In genomic region chr2:75192496-75192895, GRCh38 we compare ENCODE assay signal across 25 cellular contexts. TPM values are rescaled to one million over a fixed set of nuclear protein-coding genes. Genes with fewer than 3 reads are reported as not detected.
"Had no signal": no experiment of that assay in that cellular context is flagged by ENCODE, and none has a peak within 500 bp of the region (broad histone marks: within the 10 kb centered on the region; RNA-seq: fewer than 3 reads in every experiment).

No MANE protein-coding gene starts in this region.

- H3K4me1 ChIP-seq: pancreas, prostate gland, right lobe of liver, stomach, thyroid gland, transverse colon, upper lobe of left lung, uterus had no signal

- H3K9me3 ChIP-seq: neutrophil, pancreas, prostate gland, right lobe of liver, sigmoid colon, stomach, thoracic aorta, thyroid gland, transverse colon, upper lobe of left lung, uterus had no signal

- DNase-seq: naive B cell; naive thymus-derived CD8-positive, alpha-beta T cell; nephron progenitor cell; pancreas; right cardiac atrium; right lobe of liver; sigmoid colon; small intestine; stimulated activated CD4-positive, alpha-beta T cell treated with anti-CD3 and anti-CD28 coated beads, Interleukin-15, amount 100 ng/mL, for 24 hours; stimulated activated CD4-positive, alpha-beta T cell treated with anti-CD3 and anti-CD28 coated beads, Interleukin-2, amount 100 ng/mL, for 24 hours; stimulated activated CD4-positive, alpha-beta T cell treated with anti-CD3 and anti-CD28 coated beads, Interleukin-2, amount 100 ng/mL, for 48 hours; stimulated activated CD4-positive, alpha-beta T cell treated with anti-CD3 and anti-CD28 coated beads, Interleukin-4, amount 100 ng/mL, for 24 hours; stimulated activated naive B cell treated with anti-CD40 and anti-IgM and Interleukin-4, amounts not matched to agents 10 μg/mL and 1 μg/mL and 100 μg/mL, for 72 hours; stimulated activated naive CD4-positive, alpha-beta T cell treated with Interleukin-2 at 50 U/mL for 16 hours; stomach; thyroid gland; transverse colon; upper lobe of left lung; uterus had no signal

- H3K36me3 ChIP-seq: neutrophil, pancreas, prostate gland, right lobe of liver, sigmoid colon, stomach, thoracic aorta, thyroid gland, transverse colon, upper lobe of left lung, uterus had no signal

- H3K4me3 ChIP-seq: pancreas, prostate gland, right lobe of liver, sigmoid colon, stomach, thoracic aorta, thyroid gland, transverse colon, upper lobe of left lung, uterus had no signal

- H3K27me3 ChIP-seq: sigmoid colon, thyroid gland, upper lobe of left lung, uterus had no signal

- H3K27ac ChIP-seq: neutrophil, pancreas, prostate gland, right lobe of liver, sigmoid colon, stomach, thoracic aorta, thyroid gland, transverse colon, upper lobe of left lung, uterus had no signal

RNA-seq across cellular contexts. Expression of gene TACR1, which starts 6.8 kb away (rescaled TPM):
- total RNA-seq: naive thymus-derived CD8-positive, alpha-beta T cell; natural killer cell treated with Interleukin-12 subunit alpha and Interleukin-12 subunit beta and Interleukin-15 and Interleukin-18, amount 100 ng/mL, for 72 hours; osteocyte; pulmonary artery endothelial cell; right lobe of liver had no signal
